1 cellular context compared by ENCODE assay signal in genomic region chr17:51152766-51153209, GRCh38.
TF ChIP-seq lines count a peak whose summit lies in the region.

No MANE protein-coding gene starts in this region.

TF ChIP-seq in H1, 55 proteins besides CTCF, POLR2A, EP300 and RAD21:
- TF ChIP-seq ASH2L (IDR thresholded peaks at IDR 0.05; ENCODE audit: low read length), result no peak
- no peak for TF ChIP-seq POU5F1 (IDR thresholded peaks at IDR 0.05; ENCODE audit: low read depth, low read length)
- TF ChIP-seq MAFK (IDR thresholded peaks at IDR 0.05; ENCODE audit: low read depth, low read length), result no peak
- TF ChIP-seq CHD2 (IDR thresholded peaks at IDR 0.05; ENCODE audit: low read length), result no peak
- no peak for TF ChIP-seq RBBP5 (IDR thresholded peaks at IDR 0.05; ENCODE audit: borderline replicate concordance, low read depth, low read length)
TF ChIP-seq in H1: peak in this region for 0.
